1 cellular context compared by ENCODE assay signal in genomic region chr16:69672998-69673713, GRCh38.
TF ChIP-seq lines count a peak whose summit lies in the region.

No MANE protein-coding gene starts in this region.

TF ChIP-seq in HCT116, 20 proteins besides CTCF, POLR2A, EP300 and RAD21:
- no peak for TF ChIP-seq EZH2phosphoT487 (IDR thresholded peaks at IDR 0.05; ENCODE audit: borderline replicate concordance)
- no peak for TF ChIP-seq YY1 (IDR thresholded peaks at IDR 0.05; ENCODE audit: extremely low read depth, insufficient replicate concordance, low read depth, low read length)
- no peak for TF ChIP-seq REST (IDR thresholded peaks at IDR 0.05; ENCODE audit: low read depth)
- no peak for TF ChIP-seq FOSL1 (IDR thresholded peaks at IDR 0.05; ENCODE audit: low read depth)
- TF ChIP-seq, protein P1, sequence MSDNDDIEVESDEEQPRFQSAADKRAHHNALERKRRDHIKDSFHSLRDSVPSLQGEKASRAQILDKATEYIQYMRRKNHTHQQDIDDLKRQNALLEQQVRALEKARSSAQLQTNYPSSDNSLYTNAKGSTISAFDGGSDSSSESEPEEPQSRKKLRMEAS (IDR thresholded peaks at IDR 0.05): no peak
- no peak for TF ChIP-seq SP1 (IDR thresholded peaks at IDR 0.05; ENCODE audit: low read depth)
- TF ChIP-seq SRF (IDR thresholded peaks at IDR 0.05; ENCODE audit: low read depth): no peak
- no peak for TF ChIP-seq ZBTB33 (IDR thresholded peaks at IDR 0.05; ENCODE audit: extremely low read depth, insufficient replicate concordance, low read length)
- TF ChIP-seq, protein P2, sequence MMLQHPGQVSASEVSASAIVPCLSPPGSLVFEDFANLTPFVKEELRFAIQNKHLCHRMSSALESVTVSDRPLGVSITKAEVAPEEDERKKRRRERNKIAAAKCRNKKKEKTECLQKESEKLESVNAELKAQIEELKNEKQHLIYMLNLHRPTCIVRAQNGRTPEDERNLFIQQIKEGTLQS (IDR thresholded peaks at IDR 0.05): no peak
- TF ChIP-seq POLR2AphosphoS5 (IDR thresholded peaks at IDR 0.05; ENCODE audit: low read depth, low read length): no peak
- no peak for TF ChIP-seq EZH2 (IDR thresholded peaks at IDR 0.05)
- no peak for TF ChIP-seq CEBPB (IDR thresholded peaks at IDR 0.05; ENCODE audit: low read depth)
- no peak for TF ChIP-seq TCF7L2 (IDR thresholded peaks at IDR 0.05; ENCODE audit: borderline replicate concordance, extremely low read depth, insufficient read depth, insufficient read length)
- TF ChIP-seq ZFX (IDR thresholded peaks at IDR 0.05): no peak
- TF ChIP-seq JUND (IDR thresholded peaks at IDR 0.05): no peak
- TF ChIP-seq ELF1 (IDR thresholded peaks at IDR 0.05; ENCODE audit: borderline replicate concordance, low read depth): no peak
- no peak for TF ChIP-seq ZNF274 (IDR thresholded peaks at IDR 0.05; ENCODE audit: low read depth, low read length)
- no peak for TF ChIP-seq EGR1 (IDR thresholded peaks at IDR 0.05; ENCODE audit: low read depth)
